21 cellular contexts compared by ENCODE assay signal in genomic region chr12:24943947-24944597, GRCh38. TPM values are rescaled to one million over a fixed set of nuclear protein-coding genes. Genes with fewer than 3 reads are reported as not detected.
A peak's percentile ranks its signal among the peaks of the same experiment; 100 is the strongest.
DNase-seq lines count a peak whose midpoint lies in the region; ATAC-seq, FAIRE-seq and TF ChIP-seq lines count a peak whose summit lies in the region.
"Had no signal": no experiment of that assay in that cellular context is flagged by ENCODE, and none has a peak within 500 bp of the region (broad histone marks: within the 10 kb centered on the region; RNA-seq: fewer than 3 reads in every experiment).

No MANE protein-coding gene starts in this region.

- peaks cover 45% of the 10 kb centered on the region for H3K36me3 ChIP-seq in SJCRH30
- peaks cover 0 to 24% (median 1%) of the 10 kb centered on the region in 4 experiments; a peak in 2 of 8 replicates for H3K36me3 ChIP-seq in H1 (ENCODE audit: control insufficient read depth in 2 of 4, insufficient read depth in 4 of 4, low read length in 3 of 4)
- H3K36me3 ChIP-seq: adrenal gland, esophagus muscularis mucosa, left lung, sigmoid colon had no signal

- H3K4me1 Mint-ChIP-seq in H9 (peaks cover 54 to 65% of the 10 kb centered on the region in 2 experiments), neural crest cell (peaks cover 65% of the 10 kb centered on the region)

- H3K9me3 Mint-ChIP-seq in H9: no peaks in the 10 kb centered on the region
- H3K9me3 Mint-ChIP-seq in neural crest cell: no peaks in the 10 kb centered on the region
- H3K9me3 Mint-ChIP-seq: activated CD4-positive, alpha-beta T cell treated with anti-CD3 and anti-CD28 coated beads, Interleukin-2, amount 10 ng/mL, durations not matched to agents 7 days and 5 days; IgD-negative memory B cell; stimulated activated naive CD8-positive, alpha-beta T cell treated with anti-CD3 and anti-CD28 coated beads, Interleukin-15, Interleukin-2, amounts not matched to agents 100 ng/mL and 50 ng/mL, for 24 hours had no signal

- no peak overlapping the region for H2AFZ ChIP-seq in H9 (ENCODE audit: low read length)
- H2AFZ ChIP-seq in H1 (ENCODE audit: low read length): no peak overlapping the region
- H2AFZ ChIP-seq: parathyroid adenoma had no signal

- peaks cover 12% of the 10 kb centered on the region for H3K23me2 ChIP-seq in H9 (ENCODE audit: insufficient read length, low read depth, low read length, poor library complexity, severe bottlenecking)
- H3K23me2 ChIP-seq in H1 (ENCODE audit: low read depth, low read length): peaks cover 7% of the 10 kb centered on the region

- peaks cover 49% of the 10 kb centered on the region for H3K79me2 ChIP-seq in H9 (ENCODE audit: insufficient read depth, low read length)
- H3K79me2 ChIP-seq in H1 (ENCODE audit: control insufficient read depth in 1 of 2, insufficient read depth in 2 of 2, low read length in 2 of 2): peaks cover 12 to 95% of the 10 kb centered on the region in 2 experiments
- H3K79me2 ChIP-seq: parathyroid adenoma had no signal

- H3K27me3 Mint-ChIP-seq in H9 (ENCODE audit: low read depth) (no peaks in the 10 kb centered on the region), neural crest cell (ENCODE audit: low read depth) (no peaks in the 10 kb centered on the region)

- H3K27ac ChIP-seq in H9 (ENCODE audit: insufficient read length, low read depth, low read length) (no peak overlapping the region), SJCRH30 (peak overlapping the region; percentile 94), H1 (ENCODE audit: low read depth, low read length) (no peak overlapping the region)
- H3K27ac ChIP-seq: esophagus muscularis mucosa, left lung, parathyroid adenoma, sigmoid colon had no signal

- no CpG with 5 or more reads among the region's 6 CpGs for WGBS in H9 (ENCODE audit: extremely low coverage, insufficient read length, low lambda C conversion rate)
- 77% methylated on average over 6 of the region's 6 CpGs; no CpG with 5 or more reads in 1 of the 2 experiments for WGBS in H1 (ENCODE audit: extremely low coverage in 1 of 2, insufficient coverage in 1 of 2, insufficient read length in 1 of 2, insufficient replicate concordance in 2 of 2, low coverage in 1 of 2, low lambda C conversion rate in 2 of 2, missing lambda C conversion rate in 1 of 2), 2 experiments

- H3K9me3 ChIP-seq in H9 (ENCODE audit: control insufficient read depth, low read depth, low read length): no peaks in the 10 kb centered on the region
- H3K9me3 ChIP-seq in SJCRH30 (replicated peaks): no peaks in the 10 kb centered on the region
- H3K9me3 ChIP-seq in H1 (ENCODE audit: insufficient read depth in 2 of 2, low read depth in 1 of 2, low read length in 1 of 2): no peaks in the 10 kb centered on the region
- H3K9me3 ChIP-seq: adrenal gland, esophagus muscularis mucosa, left lung, sigmoid colon had no signal

- peak in 1 of 2 experiments; percentile 16; a peak in 1 of 3 replicates for TF ChIP-seq POLR2A in H1 (IDR thresholded peaks at IDR 0.05; ENCODE audit: control extremely low read depth in 1 of 2, low read depth in 2 of 2, low read length in 2 of 2)

- no peaks in the 10 kb centered on the region for H3K27me3 ChIP-seq in H9 (ENCODE audit: insufficient read depth, low read length)
- no peaks in the 10 kb centered on the region for H3K27me3 ChIP-seq in SJCRH30
- no peaks in the 10 kb centered on the region for H3K27me3 ChIP-seq in H1 (replicated peaks in 1 of 4; ENCODE audit: control insufficient read depth in 3 of 4, extremely low read depth in 1 of 4, insufficient read depth in 3 of 4, low read length in 3 of 4)
- H3K27me3 ChIP-seq: adrenal gland had no signal

- H2BK120ac ChIP-seq in H9 (ENCODE audit: low read depth, low read length, poor library complexity, severe bottlenecking) (no peak overlapping the region), H1 (replicated peaks; ENCODE audit: low read depth, low read length) (no peak overlapping the region)

- peak overlapping the region in 1 of 2 experiments; percentile 57; a peak in 2 of 5 replicates for H3K4me3 Mint-ChIP-seq in H9
- peak overlapping the region; percentile 13 for H3K4me3 Mint-ChIP-seq in neural crest cell
- H3K4me3 Mint-ChIP-seq: activated CD4-positive, alpha-beta T cell treated with anti-CD3 and anti-CD28 coated beads, Interleukin-2, amount 10 ng/mL, durations not matched to agents 7 days and 5 days; IgD-negative memory B cell; stimulated activated naive CD8-positive, alpha-beta T cell treated with anti-CD3 and anti-CD28 coated beads, Interleukin-15, Interleukin-2, amounts not matched to agents 100 ng/mL and 50 ng/mL, for 24 hours had no signal

- TF ChIP-seq EP300 in H1 (IDR thresholded peaks at IDR 0.05; ENCODE audit: borderline replicate concordance in 1 of 2, low read depth in 2 of 2, low read length in 2 of 2): no peak

- no peak overlapping the region for H3K4ac ChIP-seq in H9 (ENCODE audit: low read depth, low read length)
- H3K4ac ChIP-seq in H1 (replicated peaks; ENCODE audit: insufficient read length, low read depth, low read length): no peak overlapping the region

- no peak for FAIRE-seq in H1 (lab: Jason Lieb, UNC)

- H3K27ac Mint-ChIP-seq in H9 (peak overlapping the region; percentile 59 to 96 (median 85); a peak in 5 of 7 replicates), neural crest cell (ENCODE audit: unreplicated experiment) (no peak overlapping the region)
- H3K27ac Mint-ChIP-seq: activated CD4-positive, alpha-beta T cell treated with anti-CD3 and anti-CD28 coated beads, Interleukin-2, amount 10 ng/mL, durations not matched to agents 7 days and 5 days; IgD-negative memory B cell; stimulated activated naive CD8-positive, alpha-beta T cell treated with anti-CD3 and anti-CD28 coated beads, Interleukin-15, Interleukin-2, amounts not matched to agents 100 ng/mL and 50 ng/mL, for 24 hours had no signal

- H4K91ac ChIP-seq in H9 (ENCODE audit: insufficient read length, low read depth, low read length) (no peak overlapping the region), H1 (replicated peaks; ENCODE audit: insufficient read length, low read length) (no peak overlapping the region)

- H3K18ac ChIP-seq in H9 (ENCODE audit: insufficient read length, low read depth, low read length): no peak overlapping the region
- no peak overlapping the region for H3K18ac ChIP-seq in H1 (ENCODE audit: extremely low read depth, low read length)

- H4K8ac ChIP-seq in H9 (replicated peaks; ENCODE audit: insufficient read length, low read depth, low read length) (no peak overlapping the region), H1 (ENCODE audit: extremely low read depth, insufficient read depth, low read length) (no peak overlapping the region)

- peak overlapping the region; percentile 29 for H3K4me3 ChIP-seq in SJCRH30
- H3K4me3 ChIP-seq in H1 (ENCODE audit: extremely low read depth in 1 of 4, insufficient read depth in 2 of 4, low read depth in 3 of 4, low read length in 4 of 4): no peak overlapping the region
- H3K4me3 ChIP-seq: adrenal gland, esophagus muscularis mucosa, left lung, sigmoid colon had no signal

- H2BK15ac ChIP-seq in H9 (ENCODE audit: low read depth, low read length) (no peak overlapping the region), H1 (ENCODE audit: low read length) (no peak overlapping the region)

- no peak overlapping the region for H3T11ph ChIP-seq in H9 (ENCODE audit: low read length)

- no peak for DNase-seq in H9
- DNase-seq in SJCRH30: peak; percentile 93 to 98
- DNase-seq in H1 (ENCODE audit: low read depth in 1 of 2, low spot score in 2 of 2): no peak
- no peak for DNase-seq in neural crest cell (ENCODE audit: low read depth, low spot score)
- no peak for DNase-seq in mucosa of gallbladder (ENCODE audit: low spot score)
- DNase-seq: activated CD4-positive, alpha-beta T cell treated with anti-CD3 and anti-CD28 coated beads, Interleukin-2, amount 10 ng/mL, durations not matched to agents 7 days and 5 days; activated CD8-positive, alpha-beta memory T cell treated with anti-CD3 and anti-CD28 coated beads, Interleukin-2, amount 50 U/mL, for 48 hours; activated effector memory CD4-positive, alpha-beta T cell treated with anti-CD3 and anti-CD28 coated beads, Interleukin-2, amount 50 U/mL, for 16 hours; adrenal gland; central memory CD4-positive, alpha-beta T cell; HCEC 1CT; left lung; NCI-H187; NCI-H446 treated with DMSO at 0.1 percent for 48 hours; sigmoid colon had no signal

- no peak overlapping the region for H4K5ac ChIP-seq in H9 (ENCODE audit: insufficient read length, low read depth, low read length)
- H4K5ac ChIP-seq in H1 (ENCODE audit: insufficient read length, low read depth, low read length): no peak overlapping the region

- no peak overlapping the region for H2AK5ac ChIP-seq in H9 (ENCODE audit: insufficient read length, low read length)
- H2AK5ac ChIP-seq in H1 (ENCODE audit: low read depth, low read length): no peak overlapping the region

- H3K9ac ChIP-seq in H9 (ENCODE audit: extremely low read depth, insufficient read length, low read length): no peak overlapping the region
- H3K9ac ChIP-seq in H1 (replicated peaks in 1 of 4; ENCODE audit: extremely low read depth in 1 of 4, low read depth in 3 of 4, low read length in 3 of 4): no peak overlapping the region
- H3K9ac ChIP-seq: parathyroid adenoma had no signal

- H4K20me1 ChIP-seq in H9 (ENCODE audit: control insufficient read depth, insufficient read depth, insufficient read length): no peaks in the 10 kb centered on the region
- no peaks in the 10 kb centered on the region for H4K20me1 ChIP-seq in H1 (replicated peaks in 1 of 2; ENCODE audit: control insufficient read depth in 1 of 2, insufficient read depth in 2 of 2, low read length in 2 of 2)

- peaks cover 17% of the 10 kb centered on the region for H3K4me1 ChIP-seq in H9 (ENCODE audit: insufficient read depth, low read length)
- H3K4me1 ChIP-seq in SJCRH30: peaks cover 29% of the 10 kb centered on the region
- H3K4me1 ChIP-seq in H1 (replicated peaks in 1 of 4; ENCODE audit: control insufficient read depth in 3 of 4, insufficient read depth in 4 of 4, low read length in 3 of 4): peaks cover 0 to 25% (median 17%) of the 10 kb centered on the region in 4 experiments; a peak in 4 of 7 replicates
- H3K4me1 ChIP-seq: parathyroid adenoma had no signal

- no peak overlapping the region for H3K14ac ChIP-seq in H9 (ENCODE audit: insufficient read depth, low read length)
- H3K14ac ChIP-seq in H1 (ENCODE audit: insufficient read length): no peak overlapping the region

- H2BK5ac ChIP-seq in H9 (ENCODE audit: insufficient read length, low read length) (no peak overlapping the region), H1 (ENCODE audit: low read depth, low read length) (no peak overlapping the region)

- H3K79me1 ChIP-seq in H9 (ENCODE audit: insufficient read depth, low read depth, low read length, poor library complexity, severe bottlenecking): peaks cover 2% of the 10 kb centered on the region
- peaks cover 2% of the 10 kb centered on the region for H3K79me1 ChIP-seq in H1 (ENCODE audit: low read depth, low read length)

- no peak overlapping the region for H3K56ac ChIP-seq in H9 (ENCODE audit: insufficient read length, low read depth, low read length)
- H3K56ac ChIP-seq in H1 (replicated peaks; ENCODE audit: insufficient read length, low read depth, low read length): no peak overlapping the region

- H3K4me2 ChIP-seq in H9 (ENCODE audit: insufficient read depth, insufficient read length, low read length): no peak overlapping the region
- H3K4me2 ChIP-seq in H1 (ENCODE audit: insufficient read depth in 1 of 2, low read depth in 2 of 2, low read length in 2 of 2): peak overlapping the region in 1 of 2 experiments; percentile 29; a peak in 1 of 4 replicates

- H2BK12ac ChIP-seq in H9 (ENCODE audit: insufficient read length, low read depth, low read length): no peak overlapping the region
- H2BK12ac ChIP-seq in H1 (ENCODE audit: low read depth, low read length): no peak overlapping the region

- CTCF ChIA-PET in H1 (lab: Charles Lee; ENCODE audit: partially characterized antibody): interaction anchor here (1.4 to 3.3 kb wide), 2 partner anchors 15 to 91 kb away, joined by 3 to 11 read pairs; no protein-coding TSS in a partner anchor

- POLR2A ChIA-PET in H1 (lab: Charles Lee; ENCODE audit: partially characterized antibody): interaction anchor here (0.6 to 22.8 kb wide), 9 partner anchors 2 to 151 kb away, joined by 3 to 468 read pairs (median 4); partner anchors contain the start of gene BCAT1

- no peak for TF ChIP-seq RAD21 in H1 (IDR thresholded peaks at IDR 0.05 in 1 of 2, conservative IDR thresholded peaks at IDR 0.05 in 1 of 2; ENCODE audit: low read depth in 2 of 2, low read length in 2 of 2)

- no peak for TF ChIP-seq CTCF in H9 (conservative IDR thresholded peaks at IDR 0.05)
- no peak for TF ChIP-seq CTCF in H1 (IDR thresholded peaks at IDR 0.05; ENCODE audit: control extremely low read depth in 1 of 3, insufficient read depth in 1 of 3, low read depth in 1 of 3, low read length in 3 of 3)
- no peak for TF ChIP-seq CTCF in neural crest cell (conservative IDR thresholded peaks at IDR 0.05)

- H3K36me3 Mint-ChIP-seq in H9 (ENCODE audit: insufficient read depth in 1 of 3, low read depth in 3 of 3): peaks cover 24 to 34% (median 34%) of the 10 kb centered on the region in 3 experiments
- H3K36me3 Mint-ChIP-seq in neural crest cell (ENCODE audit: low read depth): peaks cover 8% of the 10 kb centered on the region

- ATAC-seq in HG03565 (IDR thresholded peaks at IDR 0.05; ENCODE audit: unreplicated experiment) (no peak), HG02885 (IDR thresholded peaks at IDR 0.05; ENCODE audit: poor library complexity, unreplicated experiment) (no peak)
- ATAC-seq: left lung had no signal

- H2BK20ac ChIP-seq in H9 (ENCODE audit: low read depth, low read length, poor library complexity, severe bottlenecking) (no peak overlapping the region), H1 (ENCODE audit: low read length) (no peak overlapping the region)

- H3K23ac ChIP-seq in H9 (ENCODE audit: insufficient read length, low read depth, low read length) (no peak overlapping the region), H1 (ENCODE audit: insufficient read length) (no peak overlapping the region)

RNA-seq across cellular contexts. Expression of gene BCAT1, which starts 4.8 kb away (rescaled TPM):
- total RNA-seq in H9 (2021) (224 and 244 TPM in 2 replicates), neural crest cell (199 TPM in 2 replicates), mucosa of gallbladder (18.3 TPM)
- total RNA-seq in SJCRH30 (2014; rRNA removed; shearing (Covaris generic)): 231 and 239 TPM in 2 replicates
- 256 and 263 TPM in 2 replicates for total RNA-seq in H1 (2021; fragmentation: NEBNext Ultra II Directional; extraction: Animal tissue kit (Norgen Biotek cat#: 25700))
- 16.0 and 19.7 TPM in 2 replicates for polyA plus RNA-seq in H1 (2011; rRNA removed)
- polyA plus RNA-seq in H1 (2011; cell fraction: cytosol; rRNA removed): 23.2 TPM
- polyA plus RNA-seq in H1 (2011; cell fraction: nucleus; rRNA removed): 32.6 TPM
- 67.2 to 119 TPM (median 97.2 TPM) in 4 replicates for polyA plus RNA-seq in H1 (2012, experiment 1 of 2)
- polyA plus RNA-seq in H1 (2012, experiment 2 of 2): 9.2 TPM
- 131 TPM for polyA plus RNA-seq in H1 (2013, experiment 1 of 2)
- polyA plus RNA-seq in H1 (2013, experiment 2 of 2): 113 TPM
- 84.4 and 126 TPM in 2 replicates for polyA minus RNA-seq in H1 (2011; rRNA and poly(A)+ RNA removed)
- polyA minus RNA-seq in H1 (2011; cell fraction: cytosol; rRNA and poly(A)+ RNA removed): 64.7 TPM
- 186 TPM for polyA minus RNA-seq in H1 (2011; cell fraction: nucleus; rRNA and poly(A)+ RNA removed)

Comparison
In these comparisons a context has a peak if more than half of its experiments do, and no peak if none do; other contexts are left out.
1. DNase-seq: peak in SJCRH30 (2 of 2); none in H9 (single experiment), H1 (0 of 2), neural crest cell (single experiment) and mucosa of gallbladder (single experiment).
2. RNA of gene BCAT1, which starts 4.8 kb away (total RNA-seq): 256 to 263 TPM in H1, 224 to 244 TPM in H9, 231 to 239 TPM in SJCRH30 and 199 TPM in neural crest cell; 18.3 TPM in mucosa of gallbladder (single experiment); every median in the first group is over 10 times any median in the second.